In genomic region chr16:85519540-85520231, GRCh38 we compare ENCODE assay signal across 17 cellular contexts.
DNase-seq lines count a peak whose midpoint lies in the region; ATAC-seq, FAIRE-seq and TF ChIP-seq lines count a peak whose summit lies in the region.
"Had no signal": no experiment of that assay in that cellular context is flagged by ENCODE, and none has a peak within 500 bp of the region (broad histone marks: within the 10 kb centered on the region; RNA-seq: fewer than 3 reads in every experiment).

No MANE protein-coding gene starts in this region.

- ATAC-seq in HepG2 (no peak), right lobe of liver (no peak), natural killer cell (peak in 2 of 3 donors; percentile 46 to 60), HG03571 (IDR thresholded peaks at IDR 0.05; ENCODE audit: unreplicated experiment) (no peak), PC-3 (no peak)

- CTCF ChIA-PET in HepG2 (lab: Yijun Ruan, JAX; ENCODE audit: low intra/inter-chr PET ratio, low total read pairs) (no interaction called here), PC-3 (lab: Charles Lee) (no interaction called here)

- no peaks in the 10 kb centered on the region for H3K9me2 ChIP-seq in PC-3 (replicated peaks; ENCODE audit: low read length)

- H3K27ac ChIP-seq in HepG2 (ENCODE audit: extremely low read length, insufficient read depth, low read length) (no peak overlapping the region), right lobe of liver (no peak overlapping the region), PC-3 (ENCODE audit: low read length) (no peak overlapping the region)

- no peak for DNase-seq in HepG2 (ENCODE audit: low spot score)
- DNase-seq in right lobe of liver: no peak
- DNase-seq in activated naive CD8-positive, alpha-beta T cell treated with anti-CD3 and anti-CD28 coated beads for 36 hours: no peak
- DNase-seq in natural killer cell: peak; percentile 51
- DNase-seq in dedifferentiated amniotic fluid mesenchymal stem cell (ENCODE audit: extremely low spot score): no peak
- DNase-seq in PC-3: no peak
- DNase-seq: AML-193; CD4-positive, CD25-positive, alpha-beta regulatory T cell; DND-41; GDM1; KG1; NCI-H1092; NCI-H1694; NCI-H446 treated with DMSO at 0.1 percent for 48 hours; NCI-H774 had no signal

- H3K36me3 ChIP-seq in HepG2 (replicated peaks in 1 of 2; ENCODE audit: control insufficient read depth in 1 of 2, insufficient read depth in 2 of 2, low read length in 2 of 2) (no peaks in the 10 kb centered on the region), right lobe of liver (no peaks in the 10 kb centered on the region), PC-3 (ENCODE audit: low read depth, low read length) (no peaks in the 10 kb centered on the region)

- H3K9me3 ChIP-seq in HepG2 (ENCODE audit: low read length) (no peaks in the 10 kb centered on the region), right lobe of liver (no peaks in the 10 kb centered on the region), PC-3 (ENCODE audit: low read length) (no peaks in the 10 kb centered on the region)

- in situ Hi-C loops in HepG2 (cut with HindIII; ENCODE audit: extremely low pct_ligation_motif_present, low pct_unique_long_range_greater_than_20kb): loop anchor here (5.0 kb wide), 1 partner anchor 33 kb away; no protein-coding TSS in a partner anchor

- 91% methylated on average over 7 of the region's 7 CpGs for WGBS in HepG2 (ENCODE audit: low lambda C conversion rate)
- WGBS in right lobe of liver (ENCODE audit: insufficient coverage, low coverage, low lambda C conversion rate, missing lambda C conversion rate): 84% methylated on average over 6 of the region's 7 CpGs

- H3K27me3 Mint-ChIP-seq in activated naive CD8-positive, alpha-beta T cell treated with anti-CD3 and anti-CD28 coated beads for 36 hours: no peaks in the 10 kb centered on the region
- H3K27me3 Mint-ChIP-seq in natural killer cell (ENCODE audit: low read depth in 2 of 2): peaks cover 0 to 12% of the 10 kb centered on the region in 2 donors
- H3K27me3 Mint-ChIP-seq: CD4-positive, CD25-positive, alpha-beta regulatory T cell had no signal

- H4K20me1 ChIP-seq in HepG2 (ENCODE audit: insufficient read depth, low read length) (no peaks in the 10 kb centered on the region), PC-3 (ENCODE audit: low read length) (no peaks in the 10 kb centered on the region)

- H2AFZ ChIP-seq in HepG2 (ENCODE audit: low read length) (no peak overlapping the region), PC-3 (ENCODE audit: low read length) (no peak overlapping the region)

- intact Hi-C loops in HepG2 (cut with micrococcal nuclease; ENCODE audit: unreplicated experiment) (loop anchor here (10.0 kb wide), 1 partner anchor 95 kb away; the partner anchor contains the start of gene GSE1), right lobe of liver (cut with DNase I) (loop anchor here in 1 of 2 donors (5.0 kb wide), 1 partner anchor 43 kb away; no protein-coding TSS in a partner anchor), natural killer cell (cut with micrococcal nuclease) (loop anchor here (1.0 to 5.0 kb wide), 2 partner anchors 35 to 48 kb away; no protein-coding TSS in a partner anchor), PC-3 (cut with micrococcal nuclease) (no loop called here)

- peaks cover 2% of the 10 kb centered on the region for H3K9me3 Mint-ChIP-seq in activated naive CD8-positive, alpha-beta T cell treated with anti-CD3 and anti-CD28 coated beads for 36 hours
- peaks cover 7 to 10% of the 10 kb centered on the region in 2 donors for H3K9me3 Mint-ChIP-seq in natural killer cell

- no peak overlapping the region for H3K9ac ChIP-seq in HepG2 (ENCODE audit: insufficient read depth, low read depth, low read length)
- no peak overlapping the region for H3K9ac ChIP-seq in PC-3 (ENCODE audit: low read length)

- no peaks in the 10 kb centered on the region for H3K4me1 Mint-ChIP-seq in activated naive CD8-positive, alpha-beta T cell treated with anti-CD3 and anti-CD28 coated beads for 36 hours
- H3K4me1 Mint-ChIP-seq in natural killer cell: peaks cover 23 to 30% of the 10 kb centered on the region in 2 donors
- H3K4me1 Mint-ChIP-seq: CD4-positive, CD25-positive, alpha-beta regulatory T cell had no signal

- H3K36me3 Mint-ChIP-seq in activated naive CD8-positive, alpha-beta T cell treated with anti-CD3 and anti-CD28 coated beads for 36 hours: no peaks in the 10 kb centered on the region
- no peaks in the 10 kb centered on the region for H3K36me3 Mint-ChIP-seq in natural killer cell
- H3K36me3 Mint-ChIP-seq: CD4-positive, CD25-positive, alpha-beta regulatory T cell had no signal

- no peaks in the 10 kb centered on the region for H3K79me2 ChIP-seq in HepG2 (ENCODE audit: insufficient read depth, low read length)
- no peaks in the 10 kb centered on the region for H3K79me2 ChIP-seq in PC-3 (ENCODE audit: low read length)

- FAIRE-seq in HepG2 (lab: Jason Lieb, UNC): no peak
- FAIRE-seq: D721Med had no signal

- no peak overlapping the region for H3K4me3 ChIP-seq in HepG2 (replicated peaks in 1 of 3; ENCODE audit: insufficient read depth in 1 of 3, low read depth in 2 of 3, low read length in 3 of 3)
- H3K4me3 ChIP-seq in right lobe of liver: no peak overlapping the region
- no peak overlapping the region for H3K4me3 ChIP-seq in PC-3 (ENCODE audit: low read length)

- H3K4me1 ChIP-seq in HepG2 (ENCODE audit: insufficient read depth, low read length) (peaks cover 76% of the 10 kb centered on the region), right lobe of liver (peaks cover 1 to 45% (median 24%) of the 10 kb centered on the region in 4 donors), PC-3 (ENCODE audit: insufficient read depth, low read length) (peaks cover 37% of the 10 kb centered on the region)

- no peak for TF ChIP-seq EP300 in HepG2 (IDR thresholded peaks at IDR 0.05; ENCODE audit: low read depth in 2 of 2, low read length in 2 of 2)
- TF ChIP-seq EP300 in HepG2 (CRISPR knock-in tag; IDR thresholded peaks at IDR 0.05; ENCODE audit: borderline replicate concordance): no peak

- TF ChIP-seq POLR2A in HepG2 (IDR thresholded peaks at IDR 0.05; ENCODE audit: insufficient read depth in 1 of 2, low read depth in 2 of 2, low read length in 2 of 2) (no peak), right lobe of liver (IDR thresholded peaks at IDR 0.05) (no peak)

- H3K4me2 ChIP-seq in HepG2 (ENCODE audit: low read depth, low read length): no peak overlapping the region
- no peak overlapping the region for H3K4me2 ChIP-seq in PC-3 (ENCODE audit: low read length)

- TF ChIP-seq CTCF in HepG2 (CRISPR knock-in tag; IDR thresholded peaks at IDR 0.05) (no peak), right lobe of liver (IDR thresholded peaks at IDR 0.05) (no peak), natural killer cell (IDR thresholded peaks at IDR 0.05) (no peak), PC-3 (conservative IDR thresholded peaks at IDR 0.05; ENCODE audit: low read depth, low read length) (no peak)

- POLR2A ChIA-PET in HepG2 (lab: Yijun Ruan, JAX) (interaction anchor here (2.0 to 8.1 kb wide), 2 partner anchors 18 to 34 kb away, joined by 13 to 227 read pairs; no protein-coding TSS in a partner anchor), PC-3 (lab: Charles Lee; ENCODE audit: unreplicated experiment) (no interaction called here)

- H3F3A ChIP-seq in PC-3 (ENCODE audit: low read length, unreplicated experiment): no peaks in the 10 kb centered on the region

- H3K27me3 ChIP-seq in HepG2 (ENCODE audit: control insufficient read depth in 1 of 2, insufficient read depth in 2 of 2, low read length in 2 of 2): no peaks in the 10 kb centered on the region
- no peaks in the 10 kb centered on the region for H3K27me3 ChIP-seq in right lobe of liver
- no peaks in the 10 kb centered on the region for H3K27me3 ChIP-seq in PC-3 (ENCODE audit: low read length)

- no TSS peak for BruUV-seq in HepG2 (replicated peaks; lab: Mats Ljungman, UMichigan)
- no TSS peak for BruUV-seq in PC-3 (replicated peaks; lab: Mats Ljungman, UMichigan)

- TF ChIP-seq RAD21 in HepG2 (CRISPR knock-in tag; IDR thresholded peaks at IDR 0.05): no peak

- peak overlapping the region; percentile 1 for H3K27ac Mint-ChIP-seq in activated naive CD8-positive, alpha-beta T cell treated with anti-CD3 and anti-CD28 coated beads for 36 hours
- peak overlapping the region; percentile 85 to 86 for H3K27ac Mint-ChIP-seq in natural killer cell
- H3K27ac Mint-ChIP-seq: CD4-positive, CD25-positive, alpha-beta regulatory T cell had no signal

- no peak overlapping the region for H3K4me3 Mint-ChIP-seq in activated naive CD8-positive, alpha-beta T cell treated with anti-CD3 and anti-CD28 coated beads for 36 hours
- peak overlapping the region; percentile 65 for H3K4me3 Mint-ChIP-seq in natural killer cell
- H3K4me3 Mint-ChIP-seq: CD4-positive, CD25-positive, alpha-beta regulatory T cell had no signal

TF ChIP-seq in HepG2, 621 proteins besides CTCF, POLR2A, EP300 and RAD21:
- TF ChIP-seq RCOR2 (CRISPR knock-in tag; IDR thresholded peaks at IDR 0.05) (no peak), ZNF12 (CRISPR knock-in tag; IDR thresholded peaks at IDR 0.05) (peak; percentile 89), KLF9 (CRISPR knock-in tag; IDR thresholded peaks at IDR 0.05; ENCODE audit: low read depth) (no peak), CREB1 (IDR thresholded peaks at IDR 0.05) (peak; percentile 80), CREB1 (CRISPR knock-in tag; IDR thresholded peaks at IDR 0.05) (no peak), NFKB2 (CRISPR knock-in tag; IDR thresholded peaks at IDR 0.05; ENCODE audit: borderline replicate concordance) (no peak), HMGA1 (CRISPR knock-in tag; conservative IDR thresholded peaks at IDR 0.05) (no peak), MTF2 (CRISPR knock-in tag; IDR thresholded peaks at IDR 0.05; ENCODE audit: borderline replicate concordance) (no peak), HMG20B (CRISPR knock-in tag; conservative IDR thresholded peaks at IDR 0.05) (no peak)
TF ChIP-seq in HepG2: peak in this region for 2.

Comparison
In these comparisons a context has a peak if more than half of its experiments do, and no peak if none do; other contexts are left out.
1. ATAC-seq: peak in natural killer cell (2 of 3); none in HepG2 (single experiment), right lobe of liver (0 of 4), HG03571 (single experiment) and PC-3 (single experiment).